Comparison of ENCODE assay signal across 1 cellular context in genomic region chr18:45166341-45167108, GRCh38.
A peak's percentile ranks its signal among the peaks of the same experiment; 100 is the strongest.
TF ChIP-seq lines count a peak whose summit lies in the region.

No MANE protein-coding gene starts in this region.

TF ChIP-seq in SK-N-SH, 30 proteins besides CTCF, POLR2A, EP300 and RAD21 (continued from another document):
- TF ChIP-seq SIN3A (IDR thresholded peaks at IDR 0.05; ENCODE audit: borderline replicate concordance, low read depth, low read length): no peak
- TF ChIP-seq YY1 (IDR thresholded peaks at IDR 0.05; ENCODE audit: low read depth): no peak
- TF ChIP-seq JUND (IDR thresholded peaks at IDR 0.05): peak; percentile 75
- no peak for TF ChIP-seq GATA2 (CRISPR knock-in tag; IDR thresholded peaks at IDR 0.05)
- TF ChIP-seq FOSL2 (IDR thresholded peaks at IDR 0.05; ENCODE audit: borderline replicate concordance, low read depth): peak; percentile 78
- TF ChIP-seq POLR2AphosphoS5 (IDR thresholded peaks at IDR 0.05; ENCODE audit: low read depth, low read length): peak; percentile 57; the same call in 1 of the 2 replicates
- no peak for TF ChIP-seq SMC3 (IDR thresholded peaks at IDR 0.05; ENCODE audit: low read depth, low read length)
- TF ChIP-seq, protein P1, sequence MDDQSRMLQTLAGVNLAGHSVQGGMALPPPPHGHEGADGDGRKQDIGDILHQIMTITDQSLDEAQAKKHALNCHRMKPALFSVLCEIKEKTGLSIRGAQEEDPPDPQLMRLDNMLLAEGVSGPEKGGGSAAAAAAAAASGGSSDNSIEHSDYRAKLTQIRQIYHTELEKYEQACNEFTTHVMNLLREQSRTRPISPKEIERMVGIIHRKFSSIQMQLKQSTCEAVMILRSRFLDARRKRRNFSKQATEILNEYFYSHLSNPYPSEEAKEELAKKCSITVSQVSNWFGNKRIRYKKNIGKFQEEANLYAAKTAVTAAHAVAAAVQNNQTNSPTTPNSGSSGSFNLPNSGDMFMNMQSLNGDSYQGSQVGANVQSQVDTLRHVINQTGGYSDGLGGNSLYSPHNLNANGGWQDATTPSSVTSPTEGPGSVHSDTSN (IDR thresholded peaks at IDR 0.05): peak; percentile 57
- TF ChIP-seq RCOR1 (IDR thresholded peaks at IDR 0.05; ENCODE audit: low read length): no peak
- TF ChIP-seq FOXM1 (IDR thresholded peaks at IDR 0.05; ENCODE audit: low read depth): 0 out of 2 replicates have a peak, but pooled peaks have one; percentile 68
- TF ChIP-seq NRF1 (IDR thresholded peaks at IDR 0.05; ENCODE audit: low read depth, low read length): no peak
- no peak for TF ChIP-seq GABPA (IDR thresholded peaks at IDR 0.05; ENCODE audit: low read depth)
- TF ChIP-seq IRF3 (IDR thresholded peaks at IDR 0.05; ENCODE audit: low read depth, low read length): no peak
- no peak for TF ChIP-seq ZBTB33 (IDR thresholded peaks at IDR 0.05; ENCODE audit: borderline replicate concordance, low read depth)
- TF ChIP-seq RXRA (IDR thresholded peaks at IDR 0.05; ENCODE audit: borderline replicate concordance, low read depth): peak; percentile 73; the same call in 1 of the 2 replicates
- no peak for TF ChIP-seq EZH2phosphoT487 (IDR thresholded peaks at IDR 0.05; ENCODE audit: borderline replicate concordance, low read depth)
- peak; percentile 85 for TF ChIP-seq NFIC (IDR thresholded peaks at IDR 0.05; ENCODE audit: borderline replicate concordance)
